In genomic region chr1:27427836-27428315, GRCh38 we compare ENCODE assay signal across 9 cellular contexts. TPM values are rescaled to one million over a fixed set of nuclear protein-coding genes. Genes with fewer than 3 reads are reported as not detected.
DNase-seq lines count a peak whose midpoint lies in the region; ATAC-seq and TF ChIP-seq lines count a peak whose summit lies in the region.
"Had no signal": no experiment of that assay in that cellular context is flagged by ENCODE, and none has a peak within 500 bp of the region (broad histone marks: within the 10 kb centered on the region; RNA-seq: fewer than 3 reads in every experiment).

No MANE protein-coding gene starts in this region.

- no peaks in the 10 kb centered on the region for H3K27me3 ChIP-seq in HUES6 (ENCODE audit: control insufficient read depth, insufficient read depth, low read length)
- no peaks in the 10 kb centered on the region for H3K27me3 ChIP-seq in iPS-18a (ENCODE audit: control insufficient read depth, insufficient read depth, low read length)
- no peaks in the 10 kb centered on the region for H3K27me3 ChIP-seq in spleen (replicated peaks in 1 of 7)

- H3K9me3 Mint-ChIP-seq in activated naive CD8-positive, alpha-beta T cell treated with anti-CD3 and anti-CD28 coated beads for 36 hours, result no peaks in the 10 kb centered on the region

- H3K4me3 ChIP-seq in HUES6 (ENCODE audit: low read depth, low read length), result no peak overlapping the region
- no peak overlapping the region for H3K4me3 ChIP-seq in iPS-18a (ENCODE audit: low read length)
- peak overlapping the region in 4 of 8 donors; percentile 17 to 45 (median 19) for H3K4me3 ChIP-seq in spleen

- peaks cover 27% of the 10 kb centered on the region for H3K36me3 Mint-ChIP-seq in activated naive CD8-positive, alpha-beta T cell treated with anti-CD3 and anti-CD28 coated beads for 36 hours

- WGBS in spleen, 5 donors, result 51 to 78% (median 54%) methylated on average over 2 of the region's 2 CpGs

- peak overlapping the region; percentile 80 for H3K4me3 Mint-ChIP-seq in activated naive CD8-positive, alpha-beta T cell treated with anti-CD3 and anti-CD28 coated beads for 36 hours

- H3K9me3 ChIP-seq in HUES6 (ENCODE audit: control insufficient read depth, insufficient read depth, low read depth, low read length), result no peaks in the 10 kb centered on the region
- H3K9me3 ChIP-seq in iPS-18a (ENCODE audit: control insufficient read depth, low read depth, low read length), result no peaks in the 10 kb centered on the region
- H3K9me3 ChIP-seq in spleen, result no peaks in the 10 kb centered on the region

- H3K4me1 ChIP-seq in HUES6 (ENCODE audit: control insufficient read depth, insufficient read depth, low read length), result peaks cover 37% of the 10 kb centered on the region
- peaks cover 45% of the 10 kb centered on the region for H3K4me1 ChIP-seq in iPS-18a (ENCODE audit: control insufficient read depth, low read depth, low read length)
- H3K4me1 ChIP-seq in spleen, result peaks cover 58 to 100% (median 85%) of the 10 kb centered on the region in 6 donors

- no peak for ATAC-seq in HG03025 (IDR thresholded peaks at IDR 0.05; ENCODE audit: low FRiP score, unreplicated experiment)

- no peak for DNase-seq in activated naive CD8-positive, alpha-beta T cell treated with anti-CD3 and anti-CD28 coated beads for 36 hours
- DNase-seq in spleen (no peak), globus pallidus (ENCODE audit: low spot score) (no peak), midbrain (lab: John Stamatoyannopoulos, UW) (no peak)
- DNase-seq in stimulated activated CD4-positive, alpha-beta T cell treated with anti-CD3 and anti-CD28 coated beads, Interleukin-2, amount 100 ng/mL, for 48 hours, result no peak

- no peak overlapping the region for H3K27ac ChIP-seq in HUES6 (ENCODE audit: low read depth, low read length)
- H3K27ac ChIP-seq in iPS-18a (ENCODE audit: low read length), result peak overlapping the region; percentile 28
- peak overlapping the region; percentile 39 to 90 (median 74) for H3K27ac ChIP-seq in spleen

- peak overlapping the region; percentile 77 for H3K27ac Mint-ChIP-seq in activated naive CD8-positive, alpha-beta T cell treated with anti-CD3 and anti-CD28 coated beads for 36 hours

- peaks cover 70% of the 10 kb centered on the region for H3K4me1 Mint-ChIP-seq in activated naive CD8-positive, alpha-beta T cell treated with anti-CD3 and anti-CD28 coated beads for 36 hours

- H3K36me3 ChIP-seq in HUES6 (ENCODE audit: control insufficient read depth, insufficient read depth, low read length), result peaks cover 26% of the 10 kb centered on the region
- H3K36me3 ChIP-seq in iPS-18a (ENCODE audit: control insufficient read depth, low read depth, low read length), result peaks cover 9% of the 10 kb centered on the region
- H3K36me3 ChIP-seq in spleen, result peaks cover 0 to 52% (median 19%) of the 10 kb centered on the region in 6 donors

- intact Hi-C loops in spleen (cut with DNase I; ENCODE audit: low total_unique reads), result loop anchor here (10.0 kb wide), 1 partner anchor 47 kb away; no protein-coding TSS in a partner anchor

- H3K27me3 Mint-ChIP-seq in activated naive CD8-positive, alpha-beta T cell treated with anti-CD3 and anti-CD28 coated beads for 36 hours, result no peaks in the 10 kb centered on the region

- TF ChIP-seq CTCF in spleen (IDR thresholded peaks at IDR 0.05 in 8 of 11, conservative IDR thresholded peaks at IDR 0.05 in 3 of 11), result no peak

- H3K9ac ChIP-seq in HUES6 (ENCODE audit: low read length) (peak overlapping the region; percentile 14), iPS-18a (ENCODE audit: low read length) (peak overlapping the region; percentile 46)

- TF ChIP-seq POLR2A in spleen (IDR thresholded peaks at IDR 0.05), result no peak

RNA-seq across cellular contexts. Expression of gene GPR3, which starts 35.5 kb away (rescaled TPM):
- total RNA-seq in activated naive CD8-positive, alpha-beta T cell treated with anti-CD3 and anti-CD28 coated beads for 36 hours, result 1 to 10 TPM; 3.5 to 3.9 TPM
- under 1 TPM in 3 of 7 donors, not detected in 4; 0.17 to 0.40 (median 0.28) TPM for total RNA-seq in spleen
- polyA plus RNA-seq in spleen, result under 1 TPM; 0.05 to 0.15 (median 0.10) TPM

RNA-seq across cellular contexts. Expression of gene CD164L2, which starts 44.7 kb away (rescaled TPM):
- not detected for total RNA-seq in activated naive CD8-positive, alpha-beta T cell treated with anti-CD3 and anti-CD28 coated beads for 36 hours
- total RNA-seq in spleen, result not detected
- under 1 TPM in 1 of 3 donors, not detected in 2; 0.06 TPM for polyA plus RNA-seq in spleen
- total RNA-seq: mononuclear cell had no signal

RNA-seq across cellular contexts. Expression of gene FCN3, which starts 53.3 kb away (rescaled TPM):
- total RNA-seq in activated naive CD8-positive, alpha-beta T cell treated with anti-CD3 and anti-CD28 coated beads for 36 hours, result not detected
- total RNA-seq in spleen, result 10 to 100 TPM in 3 of 7 donors, 1 to 10 TPM in 4; 4.4 to 21.7 (median 7.7) TPM
- polyA plus RNA-seq in spleen, result 10 to 100 TPM in 2 of 3 donors, 1 to 10 TPM in 1; 3.7 to 14.4 (median 11.7) TPM
- total RNA-seq: mononuclear cell had no signal

Comparison
In these comparisons a context has a peak if more than half of its experiments do, and no peak if none do; other contexts are left out.
1. RNA of gene FCN3, which starts 53.3 kb away (total RNA-seq): 4.4 to 21.7 TPM in spleen; not detected in activated naive CD8-positive, alpha-beta T cell treated with anti-CD3 and anti-CD28 coated beads for 36 hours; every median in the first group is over 4 times any median in the second.